ENCODE assay signal across 21 cellular contexts in genomic region chr3:13470894-13471574, GRCh38. TPM values are rescaled to one million over a fixed set of nuclear protein-coding genes. Genes with fewer than 3 reads are reported as not detected.
DNase-seq lines count a peak whose midpoint lies in the region; ATAC-seq, FAIRE-seq and TF ChIP-seq lines count a peak whose summit lies in the region.
"Had no signal": no experiment of that assay in that cellular context is flagged by ENCODE, and none has a peak within 500 bp of the region (broad histone marks: within the 10 kb centered on the region; RNA-seq: fewer than 3 reads in every experiment).

No MANE protein-coding gene starts in this region.

- ATAC-seq in GM21423 (IDR thresholded peaks at IDR 0.05; ENCODE audit: unreplicated experiment) = no peak
- ATAC-seq: T-helper 17 cell had no signal

- peak overlapping the region; percentile 60 for H3K27ac Mint-ChIP-seq in nephron progenitor cell
- H3K27ac Mint-ChIP-seq: T-helper 17 cell had no signal

- H3K36me3 ChIP-seq in bronchial epithelial cell (ENCODE audit: control insufficient read depth, insufficient read depth, low read length) = no peaks in the 10 kb centered on the region
- H3K36me3 ChIP-seq: esophagus squamous epithelium, neutrophil had no signal

- no peak overlapping the region for H3K4me3 Mint-ChIP-seq in nephron progenitor cell
- H3K4me3 Mint-ChIP-seq: T-helper 17 cell had no signal

- DNase-seq in D341Med (ENCODE audit: low spot score) (peak; percentile 14), NCI-H146 treated with DMSO at 0.1 percent for 48 hours (lab: John Stamatoyannopoulos, UW; ENCODE audit: unreplicated experiment) (peak; percentile 38), bronchial epithelial cell (ENCODE audit: low read depth) (peak; percentile 14), nephron progenitor cell (no peak), superior temporal gyrus (ENCODE audit: extremely low spot score) (no peak), NCI-H2227 treated with DMSO at 0.1 percent for 48 hours (lab: John Stamatoyannopoulos, UW) (no peak), NCI-H2107 treated with DMSO at 0.1 percent for 48 hours (lab: John Stamatoyannopoulos, UW; ENCODE audit: unreplicated experiment) (no peak)
- DNase-seq: activated CD4-positive, alpha-beta T cell treated with anti-CD3 and anti-CD28 coated beads for 1 hour; activated CD8-positive, alpha-beta memory T cell treated with anti-CD3 and anti-CD28 coated beads, Interleukin-2, amount 50 U/mL, for 4 hours; activated naive CD4-positive, alpha-beta T cell treated with anti-CD3 and anti-CD28 coated beads, Interleukin-2, amount 50 U/mL, for 16 hours; AML-193; DMS 273 treated with DMSO at 0.1 percent for 48 hours; esophagus squamous epithelium; H7; head of caudate nucleus; Right ventricle myocardium superior; stimulated activated CD4-positive, alpha-beta T cell treated with anti-CD3 and anti-CD28 coated beads, Interleukin-2, amount 100 ng/mL, for 24 hours; T-helper 17 cell had no signal

- no peaks in the 10 kb centered on the region for H3K36me3 Mint-ChIP-seq in nephron progenitor cell (ENCODE audit: low read depth)

- no peaks in the 10 kb centered on the region for H3K27me3 ChIP-seq in bronchial epithelial cell (ENCODE audit: control insufficient read depth, insufficient read depth, low read length)

- H3K4me1 Mint-ChIP-seq in nephron progenitor cell = peaks cover 29% of the 10 kb centered on the region
- H3K4me1 Mint-ChIP-seq: T-helper 17 cell had no signal

- no peak for TF ChIP-seq CTCF in bronchial epithelial cell (IDR thresholded peaks at IDR 0.05; ENCODE audit: insufficient read depth, low read length, severe bottlenecking)
- TF ChIP-seq CTCF in nephron progenitor cell (IDR thresholded peaks at IDR 0.05) = no peak

- H3K9me3 Mint-ChIP-seq in nephron progenitor cell = peaks cover 3% of the 10 kb centered on the region

- no peak for FAIRE-seq in bronchial epithelial cell (lab: Jason Lieb, UNC)
- FAIRE-seq: islet of Langerhans had no signal

- H3K27me3 Mint-ChIP-seq in nephron progenitor cell (ENCODE audit: low read depth, poor library complexity) = peaks cover 10% of the 10 kb centered on the region

- no peak overlapping the region for H3K4me3 ChIP-seq in bronchial epithelial cell (ENCODE audit: low read depth, low read length)
- H3K4me3 ChIP-seq: esophagus squamous epithelium had no signal

RNA-seq across cellular contexts. Expression of gene HDAC11, which starts 9.1 kb away (rescaled TPM):
- 19.7 and 26.6 TPM in 2 replicates for total RNA-seq in bronchial epithelial cell

RNA-seq across cellular contexts. Expression of gene NUP210, which starts 50.9 kb away (rescaled TPM):
- under 0.01 TPM in 1 of 2 replicates, not detected in the other for total RNA-seq in bronchial epithelial cell

Comparison
In these comparisons a context has a peak if more than half of its experiments do, and no peak if none do; other contexts are left out.
1. DNase-seq: peak in D341Med (single experiment), NCI-H146 treated with DMSO at 0.1 percent for 48 hours (single experiment) and bronchial epithelial cell (single experiment); none in nephron progenitor cell (single experiment), superior temporal gyrus (single experiment), NCI-H2227 treated with DMSO at 0.1 percent for 48 hours (single experiment) and NCI-H2107 treated with DMSO at 0.1 percent for 48 hours (single experiment).